ENCODE assay signal across 8 cellular contexts in the genomic region with DNA sequence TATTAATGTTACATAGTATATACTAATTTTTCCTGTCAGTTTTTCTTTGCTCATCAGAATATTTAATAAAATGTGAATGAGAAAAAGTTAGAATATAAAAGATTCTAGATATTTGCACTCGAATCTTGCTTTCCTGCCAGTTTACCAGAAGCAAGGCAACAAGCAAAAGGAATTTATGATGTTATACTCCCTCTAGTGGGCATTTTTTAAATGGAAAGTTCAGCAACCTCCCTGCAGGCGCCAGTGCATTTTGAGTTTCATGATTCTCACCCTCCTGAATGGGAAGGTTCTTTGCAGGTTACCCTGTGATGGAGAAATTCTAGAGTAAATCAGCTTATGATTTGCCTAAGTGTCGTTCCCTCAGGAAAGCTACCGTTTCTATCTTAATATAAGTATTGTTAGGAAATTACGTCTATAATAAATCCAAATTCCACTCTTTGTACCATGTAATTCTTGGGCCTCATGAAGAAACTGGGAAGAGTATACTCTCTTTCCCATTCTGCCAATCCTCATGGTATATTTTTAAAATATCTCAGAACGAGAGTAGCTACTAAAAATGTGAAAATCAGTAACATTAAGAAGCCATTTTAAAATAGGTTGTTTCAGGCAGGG.
DNase-seq lines count a peak whose midpoint lies in the region; ATAC-seq and TF ChIP-seq lines count a peak whose summit lies in the region.

No MANE protein-coding gene starts in this region.

- H3K27me3 ChIP-seq in ascending aorta (no peaks in the 10 kb centered on the region), thoracic aorta (replicated peaks; ENCODE audit: insufficient read depth) (no peaks in the 10 kb centered on the region)

- no peaks in the 10 kb centered on the region for H3K9me3 ChIP-seq in ascending aorta
- no peaks in the 10 kb centered on the region for H3K9me3 ChIP-seq in thoracic aorta

- TF ChIP-seq CTCF in ascending aorta (IDR thresholded peaks at IDR 0.05) (peak; percentile 66 to 74 (median 71)), thoracic aorta (IDR thresholded peaks at IDR 0.05) (peak; percentile 83)

- ATAC-seq in GM19455 (IDR thresholded peaks at IDR 0.05; ENCODE audit: unreplicated experiment): peak; percentile 85
- peak; percentile 71 for ATAC-seq in HG03457 (IDR thresholded peaks at IDR 0.05; ENCODE audit: unreplicated experiment)
- peak; percentile 48 for ATAC-seq in thoracic aorta (ENCODE audit: insufficient number of reproducible peaks, low FRiP score, low read depth)

- H3K36me3 ChIP-seq in ascending aorta (no peaks in the 10 kb centered on the region), thoracic aorta (no peaks in the 10 kb centered on the region)

- H3K4me3 Mint-ChIP-seq in immature natural killer cell: no peak overlapping the region
- H3K4me3 Mint-ChIP-seq in activated naive CD8-positive, alpha-beta T cell treated with anti-CD3 and anti-CD28 coated beads for 36 hours: no peak overlapping the region

- DNase-seq in DMS153 treated with DMSO at 0.1 percent for 48 hours (lab: John Stamatoyannopoulos, UW; ENCODE audit: unreplicated experiment) (peak; percentile 80), NCI-H446 (lab: John Stamatoyannopoulos, UW) (peak; percentile 33 to 87), ascending aorta (ENCODE audit: low spot score in 2 of 2) (no peak), immature natural killer cell (peak; percentile 34 to 48 (median 37)), thoracic aorta (ENCODE audit: low spot score) (no peak)
- no peak for DNase-seq in activated naive CD8-positive, alpha-beta T cell treated with anti-CD3 and anti-CD28 coated beads for 36 hours

- intact Hi-C loops in ascending aorta (cut with DNase I): loop anchor here (2.0 kb wide), 2 partner anchors 387 to 767 kb away; no protein-coding TSS in a partner anchor

- H3K4me1 ChIP-seq in ascending aorta (peaks cover 0 to 5% of the 10 kb centered on the region in 2 donors), thoracic aorta (ENCODE audit: control insufficient read depth in 1 of 2, low read depth in 2 of 2) (peaks cover 12 to 15% of the 10 kb centered on the region in 2 donors)

- no peak overlapping the region for H3K27ac ChIP-seq in ascending aorta
- no peak overlapping the region for H3K27ac ChIP-seq in thoracic aorta

- H3K27ac Mint-ChIP-seq in immature natural killer cell: no peak overlapping the region
- no peak overlapping the region for H3K27ac Mint-ChIP-seq in activated naive CD8-positive, alpha-beta T cell treated with anti-CD3 and anti-CD28 coated beads for 36 hours

- peaks cover 2 to 6% of the 10 kb centered on the region in 2 donors for H3K4me1 Mint-ChIP-seq in immature natural killer cell
- no peaks in the 10 kb centered on the region for H3K4me1 Mint-ChIP-seq in activated naive CD8-positive, alpha-beta T cell treated with anti-CD3 and anti-CD28 coated beads for 36 hours

- no peaks in the 10 kb centered on the region for H3K9me3 Mint-ChIP-seq in immature natural killer cell
- no peaks in the 10 kb centered on the region for H3K9me3 Mint-ChIP-seq in activated naive CD8-positive, alpha-beta T cell treated with anti-CD3 and anti-CD28 coated beads for 36 hours

- H3K36me3 Mint-ChIP-seq in immature natural killer cell: no peaks in the 10 kb centered on the region
- no peaks in the 10 kb centered on the region for H3K36me3 Mint-ChIP-seq in activated naive CD8-positive, alpha-beta T cell treated with anti-CD3 and anti-CD28 coated beads for 36 hours

- H3K27me3 Mint-ChIP-seq in immature natural killer cell (ENCODE audit: low read depth in 3 of 3): peaks cover 0 to 5% (median 0%) of the 10 kb centered on the region in 3 donors
- H3K27me3 Mint-ChIP-seq in activated naive CD8-positive, alpha-beta T cell treated with anti-CD3 and anti-CD28 coated beads for 36 hours: peaks cover 10% of the 10 kb centered on the region

- H3K4me3 ChIP-seq in ascending aorta (no peak overlapping the region), thoracic aorta (no peak overlapping the region)

Comparison
In these comparisons a context has a peak if more than half of its experiments do, and no peak if none do; other contexts are left out.
1. DNase-seq: peak in DMS153 treated with DMSO at 0.1 percent for 48 hours (single experiment), NCI-H446 (2 of 2) and immature natural killer cell (3 of 3); none in ascending aorta (0 of 2), thoracic aorta (single experiment) and activated naive CD8-positive, alpha-beta T cell treated with anti-CD3 and anti-CD28 coated beads for 36 hours (single experiment).
2. Peak in every context shown above with its lines, with median percentiles within 50 percentile points of each other: ATAC-seq.